ENCODE assay signal across 10 cellular contexts in the genomic region with DNA sequence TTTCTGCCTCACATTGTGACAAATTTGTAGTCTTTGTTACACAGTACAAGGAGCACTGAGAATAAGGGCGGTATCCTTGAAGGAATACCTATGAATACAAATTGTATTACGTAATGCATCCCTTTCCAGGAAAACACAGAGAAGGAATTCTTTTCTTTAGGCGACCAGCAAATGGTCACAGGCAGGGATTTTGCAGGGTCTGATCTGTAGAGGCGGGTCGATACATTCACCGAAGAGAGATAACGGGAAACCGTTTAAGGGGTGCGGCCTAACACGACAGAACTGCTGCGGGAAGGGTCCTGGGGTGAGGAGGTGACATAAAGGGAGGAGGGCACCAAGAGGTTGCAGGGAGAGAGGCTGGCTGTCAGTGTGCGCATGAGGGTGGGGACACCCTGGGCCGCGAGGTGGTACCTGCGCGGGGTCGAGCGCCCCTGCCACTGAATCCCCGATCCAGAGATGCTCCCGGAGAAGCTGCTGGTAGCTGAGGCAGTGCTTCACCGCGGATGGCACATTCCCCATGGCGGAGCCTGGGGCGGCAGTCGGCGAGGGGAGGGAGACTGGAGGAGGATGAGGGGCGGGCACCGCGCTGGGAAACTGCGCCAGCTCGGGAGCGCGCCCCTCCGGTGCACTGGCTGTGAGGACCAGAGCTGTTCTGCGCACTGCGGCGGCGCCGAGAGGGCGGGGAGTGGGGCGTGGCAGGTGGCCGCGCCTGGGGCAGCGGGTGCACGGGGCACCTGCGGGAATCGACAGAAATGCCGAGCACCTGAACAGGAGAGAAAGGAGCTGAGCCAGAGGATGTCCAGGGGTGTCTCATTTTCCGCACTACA. TPM values are rescaled to one million over a fixed set of nuclear protein-coding genes. Genes with fewer than 3 reads are reported as not detected.
DNase-seq lines count a peak whose midpoint lies in the region; ATAC-seq and TF ChIP-seq lines count a peak whose summit lies in the region.
"Had no signal": no experiment of that assay in that cellular context is flagged by ENCODE, and none has a peak within 500 bp of the region (broad histone marks: within the 10 kb centered on the region; RNA-seq: fewer than 3 reads in every experiment).

A gene (minus strand): TSS at position 656 of the 827 bp plus-strand sequence. CDS start 137 bp downstream, at position 519.

- peak; percentile 43 for ATAC-seq in left colon
- ATAC-seq in GM18858 (IDR thresholded peaks at IDR 0.05; ENCODE audit: unreplicated experiment) = no peak
- no peak for ATAC-seq in HG03342 (IDR thresholded peaks at IDR 0.05; ENCODE audit: unreplicated experiment)

- H3K27me3 ChIP-seq in colonic mucosa = no peaks in the 10 kb centered on the region
- peaks cover 0 to 10% (median 6%) of the 10 kb centered on the region in 5 donors for H3K27me3 ChIP-seq in subcutaneous abdominal adipose tissue (ENCODE audit: control insufficient read depth in 5 of 5, insufficient read depth in 4 of 5, low read length in 5 of 5)

- DNase-seq in T-helper 2 cell treated with Interferon-gamma antibody and Interleukin-4, amounts not matched to agents 5 μg/mL and 100 μg/mL, for 36 hours (ENCODE audit: low spot score) = no peak
- DNase-seq in T-helper 2 cell = no peak
- DNase-seq in colonic mucosa = peak; percentile 26
- DNase-seq in left colon = peak in 1 of 2 donors; percentile 13
- no peak for DNase-seq in GM10248 (ENCODE audit: extremely low spot score)

- H3K27ac ChIP-seq in colonic mucosa (no peak within 1 kb of the TSS), subcutaneous abdominal adipose tissue (ENCODE audit: low read depth, low read length) (no peak within 1 kb of the TSS)

- no peaks in the 10 kb centered on the region for H3K36me3 ChIP-seq in colonic mucosa
- H3K36me3 ChIP-seq in subcutaneous abdominal adipose tissue (ENCODE audit: control insufficient read depth in 5 of 5, insufficient read depth in 5 of 5, low read length in 5 of 5) = no peaks in the 10 kb centered on the region

- intact Hi-C loops in colonic mucosa (cut with DNase I) (no loop called here), left colon (cut with DNase I, micrococcal nuclease) (no loop called here)

- POLR2A ChIA-PET in GM10248 (lab: Yijun Ruan, JAX) = no interaction called here

- no peaks in the 10 kb centered on the region for H3K36me3 Mint-ChIP-seq in T-helper 2 cell treated with Interferon-gamma antibody and Interleukin-4, amounts not matched to agents 5 μg/mL and 100 μg/mL, for 36 hours (ENCODE audit: low read depth)
- H3K36me3 Mint-ChIP-seq: memory B cell had no signal

- H3K4me3 ChIP-seq in colonic mucosa (peak within 1 kb of the TSS; percentile 12), subcutaneous abdominal adipose tissue (ENCODE audit: low read depth in 1 of 5, low read length in 5 of 5) (peak within 1 kb of the TSS; percentile 35 to 67 (median 53))

- no peaks in the 10 kb centered on the region for H3K4me1 Mint-ChIP-seq in T-helper 2 cell treated with Interferon-gamma antibody and Interleukin-4, amounts not matched to agents 5 μg/mL and 100 μg/mL, for 36 hours (ENCODE audit: low read depth)
- H3K4me1 Mint-ChIP-seq: B cell, memory B cell had no signal

- no peak within 1 kb of the TSS for H3K4me3 Mint-ChIP-seq in T-helper 2 cell treated with Interferon-gamma antibody and Interleukin-4, amounts not matched to agents 5 μg/mL and 100 μg/mL, for 36 hours
- H3K4me3 Mint-ChIP-seq: B cell, memory B cell had no signal

- CTCF ChIA-PET in GM10248 (lab: Yijun Ruan, JAX) = interaction anchor here (1.4 kb wide), 1 partner anchor 9 kb away, joined by 3 read pairs; no protein-coding TSS in a partner anchor

- H3K9me3 ChIP-seq in colonic mucosa = no peaks in the 10 kb centered on the region
- H3K9me3 ChIP-seq in subcutaneous abdominal adipose tissue (ENCODE audit: control insufficient read depth in 5 of 5, low read length in 5 of 5) = peaks cover 0 to 2% (median 0%) of the 10 kb centered on the region in 5 donors

- peak within 1 kb of the TSS in 1 of 2 donors; percentile 37 for H3K9ac ChIP-seq in colonic mucosa (ENCODE audit: low read depth in 2 of 2, low read length in 2 of 2)
- H3K9ac ChIP-seq in subcutaneous abdominal adipose tissue (ENCODE audit: low read length in 5 of 5) = no peak within 1 kb of the TSS

- peak within 1 kb of the TSS; percentile 45 for H3K27ac Mint-ChIP-seq in T-helper 2 cell treated with Interferon-gamma antibody and Interleukin-4, amounts not matched to agents 5 μg/mL and 100 μg/mL, for 36 hours
- H3K27ac Mint-ChIP-seq: B cell, memory B cell had no signal

- no peaks in the 10 kb centered on the region for H3K4me1 ChIP-seq in colonic mucosa
- peaks cover 0 to 9% (median 4%) of the 10 kb centered on the region in 5 donors for H3K4me1 ChIP-seq in subcutaneous abdominal adipose tissue (ENCODE audit: control insufficient read depth in 5 of 5, insufficient read depth in 5 of 5, low read length in 5 of 5)

- no peaks in the 10 kb centered on the region for H3K9me3 Mint-ChIP-seq in T-helper 2 cell treated with Interferon-gamma antibody and Interleukin-4, amounts not matched to agents 5 μg/mL and 100 μg/mL, for 36 hours

- H3K27me3 Mint-ChIP-seq in T-helper 2 cell treated with Interferon-gamma antibody and Interleukin-4, amounts not matched to agents 5 μg/mL and 100 μg/mL, for 36 hours (ENCODE audit: low read depth) = peaks cover 4% of the 10 kb centered on the region
- H3K27me3 Mint-ChIP-seq: memory B cell had no signal

- TF ChIP-seq CTCF in colonic mucosa (IDR thresholded peaks at IDR 0.05) = no peak
- no peak for TF ChIP-seq CTCF in GM10248 (IDR thresholded peaks at IDR 0.05; ENCODE audit: control extremely low read depth, extremely low read depth, low read depth, missing control alignments)

RNA-seq across cellular contexts. Expression of the gene that starts here (rescaled TPM):
- under 1 TPM; 0.45 to 0.52 TPM for total RNA-seq in colonic mucosa
- total RNA-seq in left colon = under 1 TPM; 0.18 to 0.47 TPM
- total RNA-seq: B cell had no signal

Comparison
In these comparisons a context has a peak if more than half of its experiments do, and no peak if none do; other contexts are left out.
1. Peak in DNase-seq and H3K4me3 ChIP-seq in colonic mucosa; RNA of the gene not detected or under 1 TPM.
2. Peak in ATAC-seq in left colon; RNA of the gene not detected or under 1 TPM.